ENCODE assay signal across 1 cellular context in the genomic region with DNA sequence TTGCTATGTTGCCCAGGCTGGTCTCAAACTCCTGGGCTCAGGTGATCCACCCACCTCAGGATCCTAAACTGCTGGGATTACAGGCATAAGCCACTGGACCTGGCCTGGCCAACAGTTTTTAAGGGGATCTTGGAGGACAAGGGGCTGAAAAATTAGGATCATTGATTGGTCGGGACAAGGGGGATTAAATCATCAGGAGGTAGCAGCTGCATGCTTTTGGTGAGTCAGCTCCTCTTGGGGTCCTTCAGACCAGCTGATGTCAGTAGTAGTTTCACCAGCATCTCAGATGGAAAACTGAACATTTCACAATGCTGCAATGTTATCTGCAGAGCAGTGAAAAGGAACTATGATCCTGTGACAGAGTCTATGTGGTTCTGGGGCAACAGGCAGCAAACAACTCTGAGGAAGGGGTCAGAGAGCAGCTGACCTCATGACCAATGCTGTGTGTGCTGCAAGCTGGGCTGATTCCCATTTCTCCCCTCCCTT.
TF ChIP-seq lines count a peak whose summit lies in the region.

No MANE protein-coding gene starts in this region.

TF ChIP-seq in HepG2, 621 proteins besides CTCF, POLR2A, EP300 and RAD21 (continued from another document and continues in another):
- peak; percentile 79 for TF ChIP-seq PAXIP1 (CRISPR knock-in tag; conservative IDR thresholded peaks at IDR 0.05)
- no peak for TF ChIP-seq KLF15 (CRISPR knock-in tag; IDR thresholded peaks at IDR 0.05; ENCODE audit: borderline replicate concordance)
- no peak for TF ChIP-seq EED (CRISPR knock-in tag; IDR thresholded peaks at IDR 0.05)
- TF ChIP-seq MTERF4 (CRISPR knock-in tag; IDR thresholded peaks at IDR 0.05), result no peak
- no peak for TF ChIP-seq ZNF776 (CRISPR knock-in tag; IDR thresholded peaks at IDR 0.05)
- TF ChIP-seq, protein P1, sequence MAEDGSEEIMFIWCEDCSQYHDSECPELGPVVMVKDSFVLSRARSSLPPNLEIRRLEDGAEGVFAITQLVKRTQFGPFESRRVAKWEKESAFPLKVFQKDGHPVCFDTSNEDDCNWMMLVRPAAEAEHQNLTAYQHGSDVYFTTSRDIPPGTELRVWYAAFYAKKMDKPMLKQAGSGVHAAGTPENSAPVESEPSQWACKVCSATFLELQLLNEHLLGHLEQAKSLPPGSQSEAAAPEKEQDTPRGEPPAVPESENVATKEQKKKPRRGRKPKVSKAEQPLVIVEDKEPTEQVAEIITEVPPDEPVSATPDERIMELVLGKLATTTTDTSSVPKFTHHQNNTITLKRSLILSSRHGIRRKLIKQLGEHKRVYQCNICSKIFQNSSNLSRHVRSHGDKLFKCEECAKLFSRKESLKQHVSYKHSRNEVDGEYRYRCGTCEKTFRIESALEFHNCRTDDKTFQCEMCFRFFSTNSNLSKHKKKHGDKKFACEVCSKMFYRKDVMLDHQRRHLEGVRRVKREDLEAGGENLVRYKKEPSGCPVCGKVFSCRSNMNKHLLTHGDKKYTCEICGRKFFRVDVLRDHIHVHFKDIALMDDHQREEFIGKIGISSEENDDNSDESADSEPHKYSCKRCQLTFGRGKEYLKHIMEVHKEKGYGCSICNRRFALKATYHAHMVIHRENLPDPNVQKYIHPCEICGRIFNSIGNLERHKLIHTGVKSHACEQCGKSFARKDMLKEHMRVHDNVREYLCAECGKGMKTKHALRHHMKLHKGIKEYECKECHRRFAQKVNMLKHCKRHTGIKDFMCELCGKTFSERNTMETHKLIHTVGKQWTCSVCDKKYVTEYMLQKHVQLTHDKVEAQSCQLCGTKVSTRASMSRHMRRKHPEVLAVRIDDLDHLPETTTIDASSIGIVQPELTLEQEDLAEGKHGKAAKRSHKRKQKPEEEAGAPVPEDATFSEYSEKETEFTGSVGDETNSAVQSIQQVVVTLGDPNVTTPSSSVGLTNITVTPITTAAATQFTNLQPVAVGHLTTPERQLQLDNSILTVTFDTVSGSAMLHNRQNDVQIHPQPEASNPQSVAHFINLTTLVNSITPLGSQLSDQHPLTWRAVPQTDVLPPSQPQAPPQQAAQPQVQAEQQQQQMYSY (CRISPR knock-in tag; IDR thresholded peaks at IDR 0.05), result no peak
- TF ChIP-seq SNAPC4 (CRISPR knock-in tag; IDR thresholded peaks at IDR 0.05), result no peak
- TF ChIP-seq, protein P2, sequence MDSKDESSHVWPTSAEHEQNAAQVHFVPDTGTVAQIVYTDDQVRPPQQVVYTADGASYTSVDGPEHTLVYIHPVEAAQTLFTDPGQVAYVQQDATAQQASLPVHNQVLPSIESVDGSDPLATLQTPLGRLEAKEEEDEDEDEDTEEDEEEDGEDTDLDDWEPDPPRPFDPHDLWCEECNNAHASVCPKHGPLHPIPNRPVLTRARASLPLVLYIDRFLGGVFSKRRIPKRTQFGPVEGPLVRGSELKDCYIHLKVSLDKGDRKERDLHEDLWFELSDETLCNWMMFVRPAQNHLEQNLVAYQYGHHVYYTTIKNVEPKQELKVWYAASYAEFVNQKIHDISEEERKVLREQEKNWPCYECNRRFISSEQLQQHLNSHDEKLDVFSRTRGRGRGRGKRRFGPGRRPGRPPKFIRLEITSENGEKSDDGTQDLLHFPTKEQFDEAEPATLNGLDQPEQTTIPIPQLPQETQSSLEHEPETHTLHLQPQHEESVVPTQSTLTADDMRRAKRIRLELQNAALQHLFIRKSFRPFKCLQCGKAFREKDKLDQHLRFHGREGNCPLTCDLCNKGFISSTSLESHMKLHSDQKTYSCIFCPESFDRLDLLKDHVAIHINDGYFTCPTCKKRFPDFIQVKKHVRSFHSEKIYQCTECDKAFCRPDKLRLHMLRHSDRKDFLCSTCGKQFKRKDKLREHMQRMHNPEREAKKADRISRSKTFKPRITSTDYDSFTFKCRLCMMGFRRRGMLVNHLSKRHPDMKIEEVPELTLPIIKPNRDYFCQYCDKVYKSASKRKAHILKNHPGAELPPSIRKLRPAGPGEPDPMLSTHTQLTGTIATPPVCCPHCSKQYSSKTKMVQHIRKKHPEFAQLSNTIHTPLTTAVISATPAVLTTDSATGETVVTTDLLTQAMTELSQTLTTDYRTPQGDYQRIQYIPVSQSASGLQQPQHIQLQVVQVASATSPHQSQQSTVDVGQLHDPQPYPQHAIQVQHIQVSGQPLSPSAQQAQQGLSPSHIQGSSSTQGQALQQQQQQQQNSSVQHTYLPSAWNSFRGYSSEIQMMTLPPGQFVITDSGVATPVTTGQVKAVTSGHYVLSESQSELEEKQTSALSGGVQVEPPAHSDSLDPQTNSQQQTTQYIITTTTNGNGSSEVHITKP (CRISPR knock-in tag; IDR thresholded peaks at IDR 0.05; ENCODE audit: low read depth), result 0 out of 2 replicates have a peak, but pooled peaks have one; percentile 36
- TF ChIP-seq ZNF800 (CRISPR knock-in tag; IDR thresholded peaks at IDR 0.05), result no peak
- TF ChIP-seq E2F1 (CRISPR knock-in tag; IDR thresholded peaks at IDR 0.05), result no peak
- TF ChIP-seq ZNF574 (CRISPR knock-in tag; IDR thresholded peaks at IDR 0.05), result peak; percentile 68; the same call in 1 of the 2 replicates
